Comparison of ENCODE assay signal across 8 cellular contexts in the genomic region with DNA sequence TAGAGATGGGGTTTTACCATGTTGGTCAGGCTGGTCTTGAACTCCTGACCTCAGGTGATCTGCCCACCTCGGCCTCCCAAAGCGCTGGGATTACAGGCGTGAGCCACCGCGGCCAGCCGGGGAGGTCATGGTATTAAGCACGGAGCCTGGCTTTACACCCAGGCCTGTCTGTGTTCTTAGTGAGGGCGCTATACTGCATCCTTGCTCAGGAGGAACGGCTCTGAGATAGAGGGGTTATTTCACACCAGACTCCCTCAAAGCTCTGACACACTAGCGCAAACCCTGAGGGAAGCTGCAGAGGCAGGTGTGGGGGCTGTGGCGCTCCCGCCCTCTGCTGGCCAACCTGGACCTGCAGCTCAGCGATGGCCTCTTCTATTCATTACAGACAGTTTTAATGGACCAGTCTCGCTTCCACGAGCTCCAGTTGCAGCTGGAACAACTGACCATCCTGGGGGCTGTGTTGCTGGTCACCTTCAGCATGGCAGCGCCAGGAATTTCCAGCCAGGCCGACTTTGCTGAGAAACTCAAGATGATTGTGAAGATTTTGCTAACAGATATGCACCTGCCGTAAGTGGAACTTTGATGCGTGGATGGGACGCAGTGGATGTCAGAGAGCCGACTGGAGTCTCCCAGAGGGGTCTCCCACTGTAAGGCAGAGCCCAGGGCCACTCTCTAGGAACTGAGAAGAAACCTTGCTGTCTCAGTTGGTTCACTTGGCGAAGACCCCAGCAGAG.
DNase-seq lines count a peak whose midpoint lies in the region; ATAC-seq and TF ChIP-seq lines count a peak whose summit lies in the region.

No MANE protein-coding gene starts in this region.

- no peak overlapping the region for H3K27ac Mint-ChIP-seq in nephron

- no peaks in the 10 kb centered on the region for H3K27me3 ChIP-seq in HL-60 (ENCODE audit: insufficient read depth, poor library complexity, severe bottlenecking)

- H3K27me3 Mint-ChIP-seq in nephron (ENCODE audit: low read depth), result peaks cover 3% of the 10 kb centered on the region

- no peak overlapping the region for H3K4me3 ChIP-seq in HL-60 (replicated peaks; ENCODE audit: insufficient read depth, low read length)

- H3K4me3 Mint-ChIP-seq in nephron, result no peak overlapping the region

- peaks cover 19% of the 10 kb centered on the region for H3K4me1 Mint-ChIP-seq in nephron

- TF ChIP-seq CTCF in HL-60 (IDR thresholded peaks at IDR 0.05; ENCODE audit: insufficient read depth, low read length) (peak; percentile 98), nephron (IDR thresholded peaks at IDR 0.05; ENCODE audit: unreplicated experiment in 3 of 3) (peak; percentile 81 to 89 (median 87))

- no peaks in the 10 kb centered on the region for H3K9me3 Mint-ChIP-seq in nephron

- peaks cover 43% of the 10 kb centered on the region for H3K36me3 Mint-ChIP-seq in nephron (ENCODE audit: low read depth)

- ATAC-seq in GM18519 (IDR thresholded peaks at IDR 0.05; ENCODE audit: low FRiP score, unreplicated experiment), result peak; percentile 36

- DNase-seq in 8988T, result peak; percentile 49
- peak; percentile 37 to 73 for DNase-seq in HL-60 (ENCODE audit: low read depth in 1 of 2, low spot score in 1 of 2)
- peak; percentile 68 for DNase-seq in OCI-M1 (lab: John Stamatoyannopoulos, UW)
- DNase-seq in activated T-cell treated with anti-CD3 and anti-CD28 coated beads, Interleukin-2, amount 50 U/mL, for 1 hour, result peak; percentile 79
- DNase-seq in fibroblast of gingiva (ENCODE audit: low read depth), result peak; percentile 46
- DNase-seq in stimulated activated naive CD4-positive, alpha-beta T cell (lab: John Stamatoyannopoulos, UW), result peak; percentile 51 to 82 (median 67)

- H3K27ac ChIP-seq in HL-60 (replicated peaks), result no peak overlapping the region
